14 cellular contexts compared by ENCODE assay signal in genomic region chr4:88623097-88623496, GRCh38. TPM values are rescaled to one million over a fixed set of nuclear protein-coding genes. Genes with fewer than 3 reads are reported as not detected.
DNase-seq lines count a peak whose midpoint lies in the region; ATAC-seq, FAIRE-seq and TF ChIP-seq lines count a peak whose summit lies in the region.
"Had no signal": no experiment of that assay in that cellular context is flagged by ENCODE, and none has a peak within 500 bp of the region (broad histone marks: within the 10 kb centered on the region; RNA-seq: fewer than 3 reads in every experiment).

No MANE protein-coding gene starts in this region.

- no peak for TF ChIP-seq POLR2A in H54 (IDR thresholded peaks at IDR 0.05; ENCODE audit: low read depth, low read length)

- H3K9me3 Mint-ChIP-seq in activated T-helper 17 cell treated with anti-CD3 and anti-CD28 coated beads, Interleukin-2, amount 50 U/mL, for 72 hours = peaks cover 4% of the 10 kb centered on the region

- no peak overlapping the region for H3K4me3 Mint-ChIP-seq in activated T-helper 17 cell treated with anti-CD3 and anti-CD28 coated beads, Interleukin-2, amount 50 U/mL, for 72 hours
- H3K4me3 Mint-ChIP-seq: activated B cell treated with CpG ODN at 0.5 μM for 24 hours; activated naive CD4-positive, alpha-beta T cell treated with anti-CD3 and anti-CD28 coated beads, Interleukin-2, amount 10 ng/mL, durations not matched to agents 7 days and 5 days; nephron progenitor cell had no signal

- FAIRE-seq in H54 (lab: Jason Lieb, UNC) = peak; percentile 97

- no peak overlapping the region for H3K27ac Mint-ChIP-seq in activated T-helper 17 cell treated with anti-CD3 and anti-CD28 coated beads, Interleukin-2, amount 50 U/mL, for 72 hours
- H3K27ac Mint-ChIP-seq: activated B cell treated with CpG ODN at 0.5 μM for 24 hours; activated naive CD4-positive, alpha-beta T cell treated with anti-CD3 and anti-CD28 coated beads, Interleukin-2, amount 10 ng/mL, durations not matched to agents 7 days and 5 days; nephron progenitor cell had no signal

- DNase-seq in A172 (ENCODE audit: low spot score) = peak; percentile 89
- DNase-seq in H54 (ENCODE audit: insufficient read length, low spot score) = peak; percentile 29
- DNase-seq in iris pigment epithelial cell (ENCODE audit: low read depth) = peak; percentile 97
- DNase-seq in DMS153 treated with DMSO at 0.1 percent for 48 hours (lab: John Stamatoyannopoulos, UW; ENCODE audit: unreplicated experiment) = no peak
- DNase-seq in activated CD4-positive, CD25-positive, alpha-beta regulatory T cell treated with anti-CD3 and anti-CD28 coated beads, Interleukin-2, amount 50 U/mL, for 72 hours = no peak
- DNase-seq in stimulated activated CD4-positive, alpha-beta T cell treated with anti-CD3 and anti-CD28 coated beads, Interleukin-12 subunit alpha, Interleukin-12 subunit beta, amount 100 ng/mL, for 4 hours = no peak
- DNase-seq: activated B cell treated with CpG ODN at 0.5 μM for 24 hours; activated naive CD4-positive, alpha-beta T cell treated with anti-CD3 and anti-CD28 coated beads, Interleukin-2, amount 10 ng/mL, durations not matched to agents 7 days and 5 days; CD4-positive, CD25-positive, alpha-beta regulatory T cell; nephron progenitor cell; RPMI8226; substantia nigra had no signal

- H3K27me3 Mint-ChIP-seq in activated T-helper 17 cell treated with anti-CD3 and anti-CD28 coated beads, Interleukin-2, amount 50 U/mL, for 72 hours = no peaks in the 10 kb centered on the region
- H3K27me3 Mint-ChIP-seq: activated B cell treated with CpG ODN at 0.5 μM for 24 hours; activated naive CD4-positive, alpha-beta T cell treated with anti-CD3 and anti-CD28 coated beads, Interleukin-2, amount 10 ng/mL, durations not matched to agents 7 days and 5 days; CD4-positive, CD25-positive, alpha-beta regulatory T cell had no signal

- H3K36me3 Mint-ChIP-seq in activated T-helper 17 cell treated with anti-CD3 and anti-CD28 coated beads, Interleukin-2, amount 50 U/mL, for 72 hours (ENCODE audit: low read depth) = peaks cover 57% of the 10 kb centered on the region

- peaks cover 21% of the 10 kb centered on the region for H3K4me1 Mint-ChIP-seq in activated T-helper 17 cell treated with anti-CD3 and anti-CD28 coated beads, Interleukin-2, amount 50 U/mL, for 72 hours
- H3K4me1 Mint-ChIP-seq: activated naive CD4-positive, alpha-beta T cell treated with anti-CD3 and anti-CD28 coated beads, Interleukin-2, amount 10 ng/mL, durations not matched to agents 7 days and 5 days; nephron progenitor cell had no signal

- peak; percentile 95 for ATAC-seq in activated T-helper 17 cell treated with anti-CD3 and anti-CD28 coated beads, Interleukin-2, amount 50 U/mL, for 72 hours (replicated peaks)
- ATAC-seq in HG02852 (IDR thresholded peaks at IDR 0.05; ENCODE audit: unreplicated experiment) = no peak

RNA-seq across cellular contexts. Expression of gene HERC3, which starts 30.8 kb away (rescaled TPM):
- total RNA-seq in A172 (2014; rRNA removed; shearing (Covaris generic)) = 2.8 and 3.7 TPM in 2 replicates
- total RNA-seq in activated T-helper 17 cell treated with anti-CD3 and anti-CD28 coated beads, Interleukin-2, amount 50 U/mL, for 72 hours = 100 to 1,000 TPM in 1 of 2 donors, 10 to 100 TPM in 1; 31.6 to 159 TPM

Comparison
In these comparisons a context has a peak if more than half of its experiments do, and no peak if none do; other contexts are left out.
1. DNase-seq: peak in A172 (single experiment), H54 (single experiment) and iris pigment epithelial cell (single experiment); none in DMS153 treated with DMSO at 0.1 percent for 48 hours (single experiment), activated CD4-positive, CD25-positive, alpha-beta regulatory T cell treated with anti-CD3 and anti-CD28 coated beads, Interleukin-2, amount 50 U/mL, for 72 hours (single experiment) and stimulated activated CD4-positive, alpha-beta T cell treated with anti-CD3 and anti-CD28 coated beads, Interleukin-12 subunit alpha, Interleukin-12 subunit beta, amount 100 ng/mL, for 4 hours (single experiment).